Comparison of ENCODE assay signal across 9 cellular contexts in genomic region chr6:152380993-152381898, GRCh38.
DNase-seq lines count a peak whose midpoint lies in the region; ATAC-seq, FAIRE-seq and TF ChIP-seq lines count a peak whose summit lies in the region.
"Had no signal": no experiment of that assay in that cellular context is flagged by ENCODE, and none has a peak within 500 bp of the region (broad histone marks: within the 10 kb centered on the region; RNA-seq: fewer than 3 reads in every experiment).

No MANE protein-coding gene starts in this region.

- DNase-seq in H54 (ENCODE audit: insufficient read length, low spot score) (peak; percentile 7), anterior cingulate cortex (lab: John Stamatoyannopoulos, UW) (peak in 56 of 58 donors; percentile 4 to 78 (median 49)), left ventricle myocardium inferior (peak; percentile 71), psoas muscle (peak; percentile 75 to 85), activated gamma-delta T cell treated with Interleukin-2 at 50 U/mL for 16 hours (no peak), NCI-H2107 treated with DMSO at 0.1 percent for 48 hours (lab: John Stamatoyannopoulos, UW; ENCODE audit: unreplicated experiment) (no peak), germinal center (ENCODE audit: low spot score) (no peak)
- DNase-seq in stimulated activated CD4-positive, alpha-beta T cell treated with anti-CD3 and anti-CD28 coated beads, Interleukin-4, amount 100 ng/mL, for 1 hour = no peak

- no peaks in the 10 kb centered on the region for H3K27me3 ChIP-seq in left ventricle myocardium inferior (ENCODE audit: low read depth)
- no peaks in the 10 kb centered on the region for H3K27me3 ChIP-seq in psoas muscle (ENCODE audit: insufficient read depth in 3 of 3, low read length in 2 of 3)

- ATAC-seq in psoas muscle = peak; percentile 78 to 84 (median 80)

- H3K27ac ChIP-seq in left ventricle myocardium inferior (replicated peaks) = peak overlapping the region; percentile 88
- peak overlapping the region; percentile 95 for H3K27ac ChIP-seq in psoas muscle
- H3K27ac ChIP-seq: HL-60 had no signal

- H3K4me1 ChIP-seq in left ventricle myocardium inferior (peaks cover 37% of the 10 kb centered on the region), psoas muscle (peaks cover 9% of the 10 kb centered on the region)

- TF ChIP-seq POLR2A in H54 (IDR thresholded peaks at IDR 0.05; ENCODE audit: low read depth, low read length) = peak; percentile 47

- WGBS in psoas muscle, 3 donors = 11 to 16% (median 11%) methylated on average over 17 of the region's 17 CpGs

- H3K9me3 ChIP-seq in left ventricle myocardium inferior (replicated peaks) (no peaks in the 10 kb centered on the region), psoas muscle (no peaks in the 10 kb centered on the region)

- peak overlapping the region; percentile 64 for H3K4me3 ChIP-seq in left ventricle myocardium inferior
- H3K4me3 ChIP-seq in psoas muscle = peak overlapping the region; percentile 67

- peak; percentile 65 for FAIRE-seq in H54 (lab: Jason Lieb, UNC)

- peaks cover 7% of the 10 kb centered on the region for H3K36me3 ChIP-seq in left ventricle myocardium inferior
- H3K36me3 ChIP-seq in psoas muscle (ENCODE audit: insufficient read depth in 1 of 2, low read depth in 1 of 2) = peaks cover 0 to 8% of the 10 kb centered on the region in 2 donors

- intact Hi-C loops in left ventricle myocardium inferior (cut with micrococcal nuclease) = no loop called here
- intact Hi-C loops in psoas muscle (cut with DNase I) = no loop called here

- no peak for TF ChIP-seq CTCF in left ventricle myocardium inferior (IDR thresholded peaks at IDR 0.05; ENCODE audit: borderline replicate concordance)
- no peak for TF ChIP-seq CTCF in psoas muscle (IDR thresholded peaks at IDR 0.05)

Comparison
In these comparisons a context has a peak if more than half of its experiments do, and no peak if none do; other contexts are left out.
1. DNase-seq: peak in H54 (single experiment), anterior cingulate cortex (56 of 58), left ventricle myocardium inferior (single experiment) and psoas muscle (2 of 2); none in activated gamma-delta T cell treated with Interleukin-2 at 50 U/mL for 16 hours (single experiment), stimulated activated CD4-positive, alpha-beta T cell treated with anti-CD3 and anti-CD28 coated beads, Interleukin-4, amount 100 ng/mL, for 1 hour (single experiment), NCI-H2107 treated with DMSO at 0.1 percent for 48 hours (single experiment) and germinal center (single experiment).